ENCODE assay signal across 8 cellular contexts in the genomic region with DNA sequence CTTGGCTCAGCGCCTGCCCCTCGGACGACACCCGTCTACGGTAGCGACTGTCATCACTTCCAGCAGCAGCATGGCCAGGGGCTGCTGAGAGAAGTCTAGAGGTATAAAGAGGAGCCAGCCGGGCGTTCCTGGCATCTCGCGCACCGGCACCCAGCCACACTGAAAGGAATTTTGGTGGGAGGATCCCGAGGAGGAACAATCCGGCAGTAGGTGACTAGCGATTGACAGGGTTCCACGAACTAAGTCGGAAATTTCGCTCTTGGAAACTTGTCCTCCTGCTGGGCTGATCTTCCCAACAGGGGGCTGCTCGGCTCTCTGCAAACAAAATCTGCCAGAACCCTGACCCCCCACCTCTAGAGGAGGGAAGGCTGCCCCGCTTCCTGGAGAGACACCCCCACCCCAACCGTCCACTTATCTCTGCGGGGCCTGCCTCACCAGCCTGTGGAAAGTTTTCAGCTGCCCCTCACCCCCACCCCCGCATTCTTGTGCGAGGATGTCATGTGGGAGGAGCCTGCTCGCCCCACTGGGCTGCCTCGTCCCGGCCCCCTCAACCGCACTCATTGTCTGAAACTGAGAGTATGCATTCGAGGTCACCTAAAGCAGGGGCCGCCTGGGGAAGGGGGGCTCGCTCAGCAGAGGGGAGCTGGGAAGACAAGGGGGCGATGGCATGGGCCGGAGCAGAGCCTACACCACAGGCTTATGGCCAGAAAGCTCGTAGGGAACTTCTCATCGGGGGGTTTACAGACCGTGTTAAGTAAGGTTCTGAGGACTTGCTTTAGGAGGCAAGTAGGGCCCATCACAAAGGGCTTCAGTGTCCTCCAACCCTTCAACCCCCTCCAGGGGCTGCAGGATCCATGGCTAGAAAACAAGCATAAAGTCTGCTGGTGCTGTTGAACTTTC. TPM values are rescaled to one million over a fixed set of nuclear protein-coding genes. Genes with fewer than 3 reads are reported as not detected.
DNase-seq lines count a peak whose midpoint lies in the region; ATAC-seq and TF ChIP-seq lines count a peak whose summit lies in the region.

No MANE protein-coding gene starts in this region.

- no peaks in the 10 kb centered on the region for H4K20me1 ChIP-seq in fibroblast of lung (ENCODE audit: control insufficient read depth, extremely low read depth, insufficient read depth, low read length)

- H3K27ac ChIP-seq in Peyer's patch, result peak overlapping the region; percentile 66 to 94 (median 80)
- H3K27ac ChIP-seq in fibroblast of lung (ENCODE audit: insufficient read depth, low read length), result peak overlapping the region; percentile 97

- H3K4me2 ChIP-seq in fibroblast of lung (ENCODE audit: extremely low read depth, insufficient read depth, low read length), result peak overlapping the region; percentile 79

- peaks cover 0 to 40% (median 0%) of the 10 kb centered on the region in 3 donors for H3K36me3 ChIP-seq in Peyer's patch
- H3K36me3 ChIP-seq in fibroblast of lung (ENCODE audit: control insufficient read depth, insufficient read depth, low read length), result peaks cover 45% of the 10 kb centered on the region

- H3K9me3 ChIP-seq in Peyer's patch, result no peaks in the 10 kb centered on the region
- no peaks in the 10 kb centered on the region for H3K9me3 ChIP-seq in fibroblast of lung (ENCODE audit: control insufficient read depth, insufficient read depth, low read depth, low read length)

- TF ChIP-seq POLR2A in Peyer's patch (IDR thresholded peaks at IDR 0.05), result no peak

- peak overlapping the region in 2 of 4 donors; percentile 23 to 43 for H3K4me3 ChIP-seq in Peyer's patch
- peak overlapping the region; percentile 27 to 56 (median 38) for H3K4me3 ChIP-seq in fibroblast of lung (replicated peaks in 1 of 4; ENCODE audit: control extremely low read depth in 1 of 4, insufficient read depth in 1 of 4, low read depth in 3 of 4, low read length in 4 of 4)

- H3K27me3 ChIP-seq in Peyer's patch (no peaks in the 10 kb centered on the region), fibroblast of lung (ENCODE audit: control insufficient read depth, insufficient read depth, low read length) (no peaks in the 10 kb centered on the region)

- peaks cover 78% of the 10 kb centered on the region for H3K79me2 ChIP-seq in fibroblast of lung (ENCODE audit: control insufficient read depth, insufficient read depth, low read length)

- H3K4me1 ChIP-seq in Peyer's patch, result peaks cover 0 to 33% (median 10%) of the 10 kb centered on the region in 4 donors
- peaks cover 50% of the 10 kb centered on the region for H3K4me1 ChIP-seq in fibroblast of lung (ENCODE audit: control insufficient read depth, extremely low read depth, insufficient read depth, low read length)

- no peak overlapping the region for H2AFZ ChIP-seq in fibroblast of lung (ENCODE audit: low read length)

- DNase-seq in EL (peak; percentile 96), Peyer's patch (peak in 2 of 3 donors; percentile 50 to 63), fibroblast of lung (ENCODE audit: low read depth in 2 of 2) (peak; percentile 78 to 96), omental fat pad (ENCODE audit: low spot score) (peak; percentile 71), NCI-H345 (lab: John Stamatoyannopoulos, UW) (no peak), NCI-H510A treated with DMSO at 0.1 percent for 48 hours (lab: John Stamatoyannopoulos, UW) (no peak), SIG-M5 (lab: John Stamatoyannopoulos, UW) (no peak)

- H3K9ac ChIP-seq in fibroblast of lung (ENCODE audit: insufficient read depth, low read length), result peak overlapping the region; percentile 45

- no peak for TF ChIP-seq CTCF in Peyer's patch (IDR thresholded peaks at IDR 0.05)
- no peak for TF ChIP-seq CTCF in fibroblast of lung (conservative IDR thresholded peaks at IDR 0.05 in 1 of 2, IDR thresholded peaks at IDR 0.05 in 1 of 2; ENCODE audit: low read depth in 1 of 2, low read length in 2 of 2)
- TF ChIP-seq CTCF in omental fat pad (IDR thresholded peaks at IDR 0.05), result no peak

- ATAC-seq in omental fat pad (ENCODE audit: low FRiP score), result peak; percentile 74
- ATAC-seq in HG02623 (IDR thresholded peaks at IDR 0.05; ENCODE audit: unreplicated experiment), result no peak

RNA-seq across cellular contexts. Expression of gene EPHA2, which starts 9.6 kb away (rescaled TPM):
- 10 to 100 TPM; 23.5 to 42.6 (median 35.5) TPM for total RNA-seq in Peyer's patch
- total RNA-seq in fibroblast of lung, result 21.1 and 24.6 TPM in 2 replicates
- polyA plus RNA-seq in fibroblast of lung, result 9.8 and 22.6 TPM in 2 replicates
- 11.0 and 26.4 TPM in 2 replicates for polyA plus RNA-seq in fibroblast of lung (2012)
- polyA minus RNA-seq in fibroblast of lung (ENCODE audit: low replicate concordance), result 46.5 and 99.3 TPM in 2 replicates
- total RNA-seq in omental fat pad, result 10 to 100 TPM; 15.3 to 41.8 (median 28.6) TPM

Comparison
In these comparisons a context has a peak if more than half of its experiments do, and no peak if none do; other contexts are left out.
1. DNase-seq: peak in EL (single experiment), Peyer's patch (2 of 3), fibroblast of lung (2 of 2) and omental fat pad (single experiment); none in NCI-H345 (single experiment), NCI-H510A treated with DMSO at 0.1 percent for 48 hours (single experiment) and SIG-M5 (single experiment).